In the genomic region with DNA sequence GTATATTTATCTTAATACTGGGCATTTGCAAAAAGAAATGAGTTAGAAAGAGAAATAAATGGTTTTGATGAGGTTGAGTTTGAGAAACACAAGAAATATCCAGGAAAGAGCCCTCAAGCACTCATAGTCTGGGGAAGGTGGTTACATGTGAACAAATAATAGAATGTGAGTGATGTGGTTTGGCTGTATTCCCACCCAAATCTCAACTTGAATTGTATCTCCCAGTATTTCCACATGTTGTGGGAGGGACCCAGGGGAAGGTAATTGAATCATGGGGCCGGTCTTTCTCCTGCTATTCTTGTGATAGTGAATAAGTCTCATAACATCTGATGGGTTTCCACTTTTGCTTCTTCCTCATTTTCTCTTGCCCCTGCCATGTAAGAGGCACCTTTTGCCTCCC, we compare ENCODE assay signal across 20 cellular contexts.
DNase-seq lines count a peak whose midpoint lies in the region; ATAC-seq, FAIRE-seq and TF ChIP-seq lines count a peak whose summit lies in the region.
"Had no signal": no experiment of that assay in that cellular context is flagged by ENCODE, and none has a peak within 500 bp of the region (broad histone marks: within the 10 kb centered on the region; RNA-seq: fewer than 3 reads in every experiment).

No MANE protein-coding gene starts in this region.

- TF ChIP-seq CTCF in AG10803 (conservative IDR thresholded peaks at IDR 0.05; ENCODE audit: low read length) (no peak), bronchial epithelial cell (IDR thresholded peaks at IDR 0.05; ENCODE audit: insufficient read depth, low read length, severe bottlenecking) (no peak), kidney epithelial cell (IDR thresholded peaks at IDR 0.05; ENCODE audit: insufficient read depth, low read length, poor library complexity, severe bottlenecking) (no peak)

- H3K27me3 ChIP-seq in bronchial epithelial cell (ENCODE audit: control insufficient read depth, insufficient read depth, low read length) = peaks cover 6% of the 10 kb centered on the region
- H3K27me3 ChIP-seq in kidney epithelial cell (ENCODE audit: control insufficient read depth, insufficient read depth, low read length) = no peaks in the 10 kb centered on the region
- H3K27me3 ChIP-seq: neural progenitor cell had no signal

- FAIRE-seq in bronchial epithelial cell (lab: Jason Lieb, UNC) = no peak

- DNase-seq in AG10803 (ENCODE audit: low read depth) = peak; percentile 74
- peak; percentile 16 for DNase-seq in NCI-H1048 (lab: John Stamatoyannopoulos, UW)
- peak; percentile 92 for DNase-seq in bronchial epithelial cell (ENCODE audit: low read depth)
- peak; percentile 34 for DNase-seq in kidney epithelial cell (ENCODE audit: low read depth)
- no peak for DNase-seq in T1000 (lab: John Stamatoyannopoulos, UW)
- DNase-seq in GM19238 (ENCODE audit: insufficient read length, low spot score) = no peak
- DNase-seq: activated CD4-positive, alpha-beta T cell treated with anti-CD3 and anti-CD28 coated beads, Interleukin-2, amount 50 U/mL, for 48 hours; activated naive CD4-positive, alpha-beta T cell treated with anti-CD3 and anti-CD28 coated beads, Interleukin-2, amount 10 ng/mL, durations not matched to agents 7 days and 5 days; activated T-cell treated with anti-CD3 and anti-CD28 coated beads, Interleukin-2, amount 50 U/mL, for 1 hour; dermis blood vessel endothelial cell; midbrain; NCI-H2029 treated with DMSO at 0.1 percent for 48 hours; NCI-H510A; right cardiac atrium; Right ventricle myocardium superior; stimulated activated naive CD8-positive, alpha-beta T cell treated with anti-CD3 and anti-CD28 coated beads, Interleukin-15, amount 100 ng/mL, for 72 hours; T-helper 1 cell had no signal

- H3K36me3 ChIP-seq in bronchial epithelial cell (ENCODE audit: control insufficient read depth, insufficient read depth, low read length) (no peaks in the 10 kb centered on the region), kidney epithelial cell (ENCODE audit: control insufficient read depth, insufficient read depth, low read length) (no peaks in the 10 kb centered on the region)
- H3K36me3 ChIP-seq: neural progenitor cell had no signal

- no peak for ATAC-seq in HG02678 (IDR thresholded peaks at IDR 0.05; ENCODE audit: unreplicated experiment)
- no peak for ATAC-seq in GM21390 (IDR thresholded peaks at IDR 0.05; ENCODE audit: unreplicated experiment)
- ATAC-seq: right cardiac atrium; stimulated activated naive CD8-positive, alpha-beta T cell treated with anti-CD3 and anti-CD28 coated beads, Interleukin-15, amount 100 ng/mL, for 72 hours had no signal

- H3K4me3 ChIP-seq in AG10803 (ENCODE audit: low read length) (no peak overlapping the region), bronchial epithelial cell (ENCODE audit: low read depth, low read length) (no peak overlapping the region), kidney epithelial cell (ENCODE audit: low read depth, low read length) (no peak overlapping the region)
- H3K4me3 ChIP-seq: neural progenitor cell had no signal

Comparison
In these comparisons a context has a peak if more than half of its experiments do, and no peak if none do; other contexts are left out.
1. DNase-seq: peak in AG10803 (single experiment), NCI-H1048 (single experiment), bronchial epithelial cell (single experiment) and kidney epithelial cell (single experiment); none in T1000 (single experiment) and GM19238 (single experiment).